20 cellular contexts compared by ENCODE assay signal in the genomic region with DNA sequence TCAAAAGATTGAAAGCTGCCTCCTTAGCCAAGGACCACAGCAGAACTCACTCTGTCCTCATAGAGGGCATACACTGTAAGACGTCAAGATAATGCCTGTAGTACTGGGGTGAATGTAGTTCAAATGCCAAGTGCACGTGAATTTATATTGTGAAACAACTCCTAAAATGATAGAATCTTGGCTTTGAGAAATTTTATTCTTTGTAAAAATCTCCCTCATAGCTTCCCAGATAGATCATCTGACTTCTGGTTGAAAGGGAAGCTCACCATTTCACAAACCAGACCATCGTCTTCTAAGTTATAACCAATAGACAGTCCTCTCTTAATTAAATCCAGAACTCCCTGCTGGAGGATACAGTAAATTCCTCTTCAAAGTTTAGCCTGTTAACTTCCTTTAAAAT.
"Had no signal": no experiment of that assay in that cellular context is flagged by ENCODE, and none has a peak within 500 bp of the region (broad histone marks: within the 10 kb centered on the region; RNA-seq: fewer than 3 reads in every experiment).

No MANE protein-coding gene starts in this region.

- FAIRE-seq: kidney, pancreas had no signal

- H3K27ac Mint-ChIP-seq: endodermal cell; memory B cell; natural killer cell treated with Interleukin-12 subunit alpha and Interleukin-12 subunit beta and Interleukin-15 and Interleukin-18, amount 100 ng/mL, for 72 hours; progenitor cell of endocrine pancreas had no signal

- H3K4me3 ChIP-seq: colonic mucosa, gastrocnemius medialis, heart right ventricle, left ventricle myocardium inferior, lower lobe of right lung, pancreas, smooth muscle cell had no signal

- H3K4me1 Mint-ChIP-seq: memory B cell had no signal

- H3K4me3 Mint-ChIP-seq: endodermal cell; memory B cell; natural killer cell treated with Interleukin-12 subunit alpha and Interleukin-12 subunit beta and Interleukin-15 and Interleukin-18, amount 100 ng/mL, for 72 hours had no signal

- H3K27me3 Mint-ChIP-seq: progenitor cell of endocrine pancreas had no signal

- DNase-seq: colonic mucosa; effector CD4-positive, alpha-beta T cell; endodermal cell; gastrocnemius medialis; heart right ventricle; kidney; left cardiac atrium; left ventricle myocardium inferior; lower lobe of right lung; midbrain; occipital lobe; pancreas; stimulated activated CD4-positive, alpha-beta T cell treated with anti-CD3 and anti-CD28 coated beads, Interleukin-2, amount 100 ng/mL, for 48 hours; stimulated activated naive CD4-positive, alpha-beta T cell treated with Interleukin-2 at 50 U/mL for 16 hours; trophoblast cell had no signal

- ATAC-seq: gastrocnemius medialis; heart right ventricle; left cardiac atrium; lower lobe of right lung; natural killer cell treated with Interleukin-12 subunit alpha and Interleukin-12 subunit beta and Interleukin-15 and Interleukin-18, amount 100 ng/mL, for 72 hours; pancreas; right cardiac atrium had no signal
